ENCODE assay signal across 1 cellular context in the genomic region with DNA sequence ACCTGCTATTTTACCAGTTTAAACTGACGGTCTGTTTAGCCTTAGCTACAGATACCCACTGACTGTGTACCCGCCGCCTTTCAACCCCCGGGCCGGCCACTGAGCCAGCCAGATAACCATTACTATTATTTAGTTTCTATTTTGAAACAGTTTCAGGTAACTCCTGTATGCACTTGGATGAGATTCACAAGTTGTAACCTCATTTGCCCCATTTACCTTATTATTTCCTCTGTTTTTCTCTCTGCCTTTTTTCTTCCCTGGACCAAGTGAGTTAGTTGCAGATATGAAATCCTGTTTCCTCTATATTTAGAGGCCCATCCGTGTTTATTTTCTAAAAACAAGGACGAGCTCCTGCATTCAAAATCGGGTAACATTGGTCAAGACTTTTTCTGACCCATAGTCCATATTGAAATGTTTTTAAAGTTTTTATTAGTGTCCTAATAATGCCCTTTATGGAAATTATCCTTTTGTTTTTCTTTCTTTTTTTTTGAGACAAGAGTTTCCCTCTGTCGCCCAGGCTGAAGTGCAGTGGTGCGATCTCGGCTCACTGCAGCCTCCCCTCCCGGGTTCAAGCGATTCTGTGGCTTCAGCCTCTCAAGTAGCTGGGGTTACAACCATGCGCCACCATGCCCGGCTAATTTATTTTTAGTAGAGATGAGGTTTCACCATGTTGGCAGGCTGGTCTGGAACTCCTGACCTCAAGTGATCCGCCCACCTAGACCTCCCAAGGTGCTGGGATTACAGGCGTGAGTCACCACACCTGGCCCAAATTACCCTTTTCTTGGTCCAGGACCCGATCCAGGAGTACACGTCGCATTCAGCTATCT.
TF ChIP-seq lines count a peak whose summit lies in the region.

No MANE protein-coding gene starts in this region.

TF ChIP-seq in HepG2, 621 proteins besides CTCF, POLR2A, EP300 and RAD21 (continues in another document):
- TF ChIP-seq KDM3A (CRISPR knock-in tag; IDR thresholded peaks at IDR 0.05; ENCODE audit: low read depth) (no peak), ZNF180 (CRISPR knock-in tag; IDR thresholded peaks at IDR 0.05; ENCODE audit: borderline replicate concordance, low read depth) (no peak), ZNF382 (CRISPR knock-in tag; IDR thresholded peaks at IDR 0.05; ENCODE audit: borderline replicate concordance) (no peak), NFRKB (IDR thresholded peaks at IDR 0.05) (no peak), SMAD3 (CRISPR knock-in tag; IDR thresholded peaks at IDR 0.05) (peak; percentile 32; the same call in 1 of the 2 replicates), CENPBD1 (CRISPR knock-in tag; IDR thresholded peaks at IDR 0.05; ENCODE audit: borderline replicate concordance, low read depth) (peak; percentile 16; the same call in 1 of the 2 replicates), TGIF2 (CRISPR knock-in tag; IDR thresholded peaks at IDR 0.05) (0 out of 2 replicates have a peak, but pooled peaks have one; percentile 10), SNAPC5 (CRISPR knock-in tag; IDR thresholded peaks at IDR 0.05; ENCODE audit: borderline replicate concordance) (0 out of 2 replicates have a peak, but pooled peaks have one; percentile 50), FOSL2 (CRISPR knock-in tag; IDR thresholded peaks at IDR 0.05) (peak; percentile 39; the same call in 1 of the 2 replicates), SOX5 (CRISPR knock-in tag; IDR thresholded peaks at IDR 0.05; ENCODE audit: borderline replicate concordance) (no peak), FOXO4 (CRISPR knock-in tag; conservative IDR thresholded peaks at IDR 0.05) (no peak), CC2D1A (CRISPR knock-in tag; IDR thresholded peaks at IDR 0.05) (0 out of 2 replicates have a peak, but pooled peaks have one; percentile 74), ZNF317 (CRISPR knock-in tag; IDR thresholded peaks at IDR 0.05) (peak; percentile 45; the same call in 1 of the 2 replicates)
- TF ChIP-seq, protein P1, sequence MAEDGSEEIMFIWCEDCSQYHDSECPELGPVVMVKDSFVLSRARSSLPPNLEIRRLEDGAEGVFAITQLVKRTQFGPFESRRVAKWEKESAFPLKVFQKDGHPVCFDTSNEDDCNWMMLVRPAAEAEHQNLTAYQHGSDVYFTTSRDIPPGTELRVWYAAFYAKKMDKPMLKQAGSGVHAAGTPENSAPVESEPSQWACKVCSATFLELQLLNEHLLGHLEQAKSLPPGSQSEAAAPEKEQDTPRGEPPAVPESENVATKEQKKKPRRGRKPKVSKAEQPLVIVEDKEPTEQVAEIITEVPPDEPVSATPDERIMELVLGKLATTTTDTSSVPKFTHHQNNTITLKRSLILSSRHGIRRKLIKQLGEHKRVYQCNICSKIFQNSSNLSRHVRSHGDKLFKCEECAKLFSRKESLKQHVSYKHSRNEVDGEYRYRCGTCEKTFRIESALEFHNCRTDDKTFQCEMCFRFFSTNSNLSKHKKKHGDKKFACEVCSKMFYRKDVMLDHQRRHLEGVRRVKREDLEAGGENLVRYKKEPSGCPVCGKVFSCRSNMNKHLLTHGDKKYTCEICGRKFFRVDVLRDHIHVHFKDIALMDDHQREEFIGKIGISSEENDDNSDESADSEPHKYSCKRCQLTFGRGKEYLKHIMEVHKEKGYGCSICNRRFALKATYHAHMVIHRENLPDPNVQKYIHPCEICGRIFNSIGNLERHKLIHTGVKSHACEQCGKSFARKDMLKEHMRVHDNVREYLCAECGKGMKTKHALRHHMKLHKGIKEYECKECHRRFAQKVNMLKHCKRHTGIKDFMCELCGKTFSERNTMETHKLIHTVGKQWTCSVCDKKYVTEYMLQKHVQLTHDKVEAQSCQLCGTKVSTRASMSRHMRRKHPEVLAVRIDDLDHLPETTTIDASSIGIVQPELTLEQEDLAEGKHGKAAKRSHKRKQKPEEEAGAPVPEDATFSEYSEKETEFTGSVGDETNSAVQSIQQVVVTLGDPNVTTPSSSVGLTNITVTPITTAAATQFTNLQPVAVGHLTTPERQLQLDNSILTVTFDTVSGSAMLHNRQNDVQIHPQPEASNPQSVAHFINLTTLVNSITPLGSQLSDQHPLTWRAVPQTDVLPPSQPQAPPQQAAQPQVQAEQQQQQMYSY (CRISPR knock-in tag; IDR thresholded peaks at IDR 0.05): no peak
- TF ChIP-seq, protein P2, sequence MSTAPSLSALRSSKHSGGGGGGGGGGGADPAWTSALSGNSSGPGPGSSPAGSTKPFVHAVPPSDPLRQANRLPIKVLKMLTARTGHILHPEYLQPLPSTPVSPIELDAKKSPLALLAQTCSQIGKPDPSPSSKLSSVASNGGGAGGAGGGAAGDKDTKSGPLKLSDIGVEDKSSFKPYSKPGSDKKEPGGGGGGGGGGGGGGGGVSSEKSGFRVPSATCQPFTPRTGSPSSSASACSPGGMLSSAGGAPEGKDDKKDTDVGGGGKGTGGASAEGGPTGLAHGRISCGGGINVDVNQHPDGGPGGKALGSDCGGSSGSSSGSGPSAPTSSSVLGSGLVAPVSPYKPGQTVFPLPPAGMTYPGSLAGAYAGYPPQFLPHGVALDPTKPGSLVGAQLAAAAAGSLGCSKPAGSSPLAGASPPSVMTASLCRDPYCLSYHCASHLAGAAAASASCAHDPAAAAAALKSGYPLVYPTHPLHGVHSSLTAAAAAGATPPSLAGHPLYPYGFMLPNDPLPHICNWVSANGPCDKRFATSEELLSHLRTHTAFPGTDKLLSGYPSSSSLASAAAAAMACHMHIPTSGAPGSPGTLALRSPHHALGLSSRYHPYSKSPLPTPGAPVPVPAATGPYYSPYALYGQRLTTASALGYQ (CRISPR knock-in tag; IDR thresholded peaks at IDR 0.05): no peak
- TF ChIP-seq, protein P3, sequence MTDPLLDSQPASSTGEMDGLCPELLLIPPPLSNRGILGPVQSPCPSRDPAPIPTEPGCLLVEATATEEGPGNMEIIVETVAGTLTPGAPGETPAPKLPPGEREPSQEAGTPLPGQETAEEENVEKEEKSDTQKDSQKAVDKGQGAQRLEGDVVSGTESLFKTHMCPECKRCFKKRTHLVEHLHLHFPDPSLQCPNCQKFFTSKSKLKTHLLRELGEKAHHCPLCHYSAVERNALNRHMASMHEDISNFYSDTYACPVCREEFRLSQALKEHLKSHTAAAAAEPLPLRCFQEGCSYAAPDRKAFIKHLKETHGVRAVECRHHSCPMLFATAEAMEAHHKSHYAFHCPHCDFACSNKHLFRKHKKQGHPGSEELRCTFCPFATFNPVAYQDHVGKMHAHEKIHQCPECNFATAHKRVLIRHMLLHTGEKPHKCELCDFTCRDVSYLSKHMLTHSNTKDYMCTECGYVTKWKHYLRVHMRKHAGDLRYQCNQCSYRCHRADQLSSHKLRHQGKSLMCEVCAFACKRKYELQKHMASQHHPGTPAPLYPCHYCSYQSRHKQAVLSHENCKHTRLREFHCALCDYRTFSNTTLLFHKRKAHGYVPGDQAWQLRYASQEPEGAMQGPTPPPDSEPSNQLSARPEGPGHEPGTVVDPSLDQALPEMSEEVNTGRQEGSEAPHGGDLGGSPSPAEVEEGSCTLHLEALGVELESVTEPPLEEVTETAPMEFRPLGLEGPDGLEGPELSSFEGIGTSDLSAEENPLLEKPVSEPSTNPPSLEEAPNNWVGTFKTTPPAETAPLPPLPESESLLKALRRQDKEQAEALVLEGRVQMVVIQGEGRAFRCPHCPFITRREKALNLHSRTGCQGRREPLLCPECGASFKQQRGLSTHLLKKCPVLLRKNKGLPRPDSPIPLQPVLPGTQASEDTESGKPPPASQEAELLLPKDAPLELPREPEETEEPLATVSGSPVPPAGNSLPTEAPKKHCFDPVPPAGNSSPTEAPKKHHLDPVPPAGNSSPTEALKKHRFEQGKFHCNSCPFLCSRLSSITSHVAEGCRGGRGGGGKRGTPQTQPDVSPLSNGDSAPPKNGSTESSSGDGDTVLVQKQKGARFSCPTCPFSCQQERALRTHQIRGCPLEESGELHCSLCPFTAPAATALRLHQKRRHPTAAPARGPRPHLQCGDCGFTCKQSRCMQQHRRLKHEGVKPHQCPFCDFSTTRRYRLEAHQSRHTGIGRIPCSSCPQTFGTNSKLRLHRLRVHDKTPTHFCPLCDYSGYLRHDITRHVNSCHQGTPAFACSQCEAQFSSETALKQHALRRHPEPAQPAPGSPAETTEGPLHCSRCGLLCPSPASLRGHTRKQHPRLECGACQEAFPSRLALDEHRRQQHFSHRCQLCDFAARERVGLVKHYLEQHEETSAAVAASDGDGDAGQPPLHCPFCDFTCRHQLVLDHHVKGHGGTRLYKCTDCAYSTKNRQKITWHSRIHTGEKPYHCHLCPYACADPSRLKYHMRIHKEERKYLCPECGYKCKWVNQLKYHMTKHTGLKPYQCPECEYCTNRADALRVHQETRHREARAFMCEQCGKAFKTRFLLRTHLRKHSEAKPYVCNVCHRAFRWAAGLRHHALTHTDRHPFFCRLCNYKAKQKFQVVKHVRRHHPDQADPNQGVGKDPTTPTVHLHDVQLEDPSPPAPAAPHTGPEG (CRISPR knock-in tag; IDR thresholded peaks at IDR 0.05): no peak
- TF ChIP-seq, protein P4, sequence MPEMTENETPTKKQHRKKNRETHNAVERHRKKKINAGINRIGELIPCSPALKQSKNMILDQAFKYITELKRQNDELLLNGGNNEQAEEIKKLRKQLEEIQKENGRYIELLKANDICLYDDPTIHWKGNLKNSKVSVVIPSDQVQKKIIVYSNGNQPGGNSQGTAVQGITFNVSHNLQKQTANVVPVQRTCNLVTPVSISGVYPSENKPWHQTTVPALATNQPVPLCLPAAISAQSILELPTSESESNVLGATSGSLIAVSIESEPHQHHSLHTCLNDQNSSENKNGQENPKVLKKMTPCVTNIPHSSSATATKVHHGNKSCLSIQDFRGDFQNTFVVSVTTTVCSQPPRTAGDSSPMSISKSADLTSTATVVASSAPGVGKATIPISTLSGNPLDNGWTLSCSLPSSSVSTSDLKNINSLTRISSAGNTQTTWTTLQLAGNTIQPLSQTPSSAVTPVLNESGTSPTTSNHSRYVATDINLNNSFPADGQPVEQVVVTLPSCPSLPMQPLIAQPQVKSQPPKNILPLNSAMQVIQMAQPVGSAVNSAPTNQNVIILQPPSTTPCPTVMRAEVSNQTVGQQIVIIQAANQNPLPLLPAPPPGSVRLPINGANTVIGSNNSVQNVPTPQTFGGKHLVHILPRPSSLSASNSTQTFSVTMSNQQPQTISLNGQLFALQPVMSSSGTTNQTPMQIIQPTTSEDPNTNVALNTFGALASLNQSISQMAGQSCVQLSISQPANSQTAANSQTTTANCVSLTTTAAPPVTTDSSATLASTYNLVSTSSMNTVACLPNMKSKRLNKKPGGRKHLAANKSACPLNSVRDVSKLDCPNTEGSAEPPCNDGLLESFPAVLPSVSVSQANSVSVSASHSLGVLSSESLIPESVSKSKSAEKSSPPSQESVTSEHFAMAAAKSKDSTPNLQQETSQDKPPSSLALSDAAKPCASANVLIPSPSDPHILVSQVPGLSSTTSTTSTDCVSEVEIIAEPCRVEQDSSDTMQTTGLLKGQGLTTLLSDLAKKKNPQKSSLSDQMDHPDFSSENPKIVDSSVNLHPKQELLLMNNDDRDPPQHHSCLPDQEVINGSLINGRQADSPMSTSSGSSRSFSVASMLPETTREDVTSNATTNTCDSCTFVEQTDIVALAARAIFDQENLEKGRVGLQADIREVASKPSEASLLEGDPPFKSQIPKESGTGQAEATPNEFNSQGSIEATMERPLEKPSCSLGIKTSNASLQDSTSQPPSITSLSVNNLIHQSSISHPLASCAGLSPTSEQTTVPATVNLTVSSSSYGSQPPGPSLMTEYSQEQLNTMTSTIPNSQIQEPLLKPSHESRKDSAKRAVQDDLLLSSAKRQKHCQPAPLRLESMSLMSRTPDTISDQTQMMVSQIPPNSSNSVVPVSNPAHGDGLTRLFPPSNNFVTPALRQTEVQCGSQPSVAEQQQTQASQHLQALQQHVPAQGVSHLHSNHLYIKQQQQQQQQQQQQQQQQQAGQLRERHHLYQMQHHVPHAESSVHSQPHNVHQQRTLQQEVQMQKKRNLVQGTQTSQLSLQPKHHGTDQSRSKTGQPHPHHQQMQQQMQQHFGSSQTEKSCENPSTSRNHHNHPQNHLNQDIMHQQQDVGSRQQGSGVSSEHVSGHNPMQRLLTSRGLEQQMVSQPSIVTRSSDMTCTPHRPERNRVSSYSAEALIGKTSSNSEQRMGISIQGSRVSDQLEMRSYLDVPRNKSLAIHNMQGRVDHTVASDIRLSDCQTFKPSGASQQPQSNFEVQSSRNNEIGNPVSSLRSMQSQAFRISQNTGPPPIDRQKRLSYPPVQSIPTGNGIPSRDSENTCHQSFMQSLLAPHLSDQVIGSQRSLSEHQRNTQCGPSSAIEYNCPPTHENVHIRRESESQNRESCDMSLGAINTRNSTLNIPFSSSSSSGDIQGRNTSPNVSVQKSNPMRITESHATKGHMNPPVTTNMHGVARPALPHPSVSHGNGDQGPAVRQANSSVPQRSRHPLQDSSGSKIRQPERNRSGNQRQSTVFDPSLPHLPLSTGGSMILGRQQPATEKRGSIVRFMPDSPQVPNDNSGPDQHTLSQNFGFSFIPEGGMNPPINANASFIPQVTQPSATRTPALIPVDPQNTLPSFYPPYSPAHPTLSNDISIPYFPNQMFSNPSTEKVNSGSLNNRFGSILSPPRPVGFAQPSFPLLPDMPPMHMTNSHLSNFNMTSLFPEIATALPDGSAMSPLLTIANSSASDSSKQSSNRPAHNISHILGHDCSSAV (CRISPR knock-in tag; IDR thresholded peaks at IDR 0.05; ENCODE audit: borderline replicate concordance): no peak
- TF ChIP-seq, protein P5, sequence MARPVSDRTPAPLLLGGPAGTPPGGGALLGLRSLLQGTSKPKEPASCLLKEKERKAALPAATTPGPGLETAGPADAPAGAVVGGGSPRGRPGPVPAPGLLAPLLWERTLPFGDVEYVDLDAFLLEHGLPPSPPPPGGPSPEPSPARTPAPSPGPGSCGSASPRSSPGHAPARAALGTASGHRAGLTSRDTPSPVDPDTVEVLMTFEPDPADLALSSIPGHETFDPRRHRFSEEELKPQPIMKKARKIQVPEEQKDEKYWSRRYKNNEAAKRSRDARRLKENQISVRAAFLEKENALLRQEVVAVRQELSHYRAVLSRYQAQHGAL (CRISPR knock-in tag; IDR thresholded peaks at IDR 0.05; ENCODE audit: not compliant biosample characterization): peak; percentile 17
- TF ChIP-seq, protein P6, sequence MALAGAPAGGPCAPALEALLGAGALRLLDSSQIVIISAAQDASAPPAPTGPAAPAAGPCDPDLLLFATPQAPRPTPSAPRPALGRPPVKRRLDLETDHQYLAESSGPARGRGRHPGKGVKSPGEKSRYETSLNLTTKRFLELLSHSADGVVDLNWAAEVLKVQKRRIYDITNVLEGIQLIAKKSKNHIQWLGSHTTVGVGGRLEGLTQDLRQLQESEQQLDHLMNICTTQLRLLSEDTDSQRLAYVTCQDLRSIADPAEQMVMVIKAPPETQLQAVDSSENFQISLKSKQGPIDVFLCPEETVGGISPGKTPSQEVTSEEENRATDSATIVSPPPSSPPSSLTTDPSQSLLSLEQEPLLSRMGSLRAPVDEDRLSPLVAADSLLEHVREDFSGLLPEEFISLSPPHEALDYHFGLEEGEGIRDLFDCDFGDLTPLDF (CRISPR knock-in tag; IDR thresholded peaks at IDR 0.05): no peak; the same call in 1 of the 2 replicates
